Comparison of ENCODE assay signal across 17 cellular contexts in genomic region chr15:69623521-69624513, GRCh38.
DNase-seq lines count a peak whose midpoint lies in the region; ATAC-seq and TF ChIP-seq lines count a peak whose summit lies in the region.
"Had no signal": no experiment of that assay in that cellular context is flagged by ENCODE, and none has a peak within 500 bp of the region (broad histone marks: within the 10 kb centered on the region; RNA-seq: fewer than 3 reads in every experiment).

No MANE protein-coding gene starts in this region.

- POLR2A ChIA-PET in PC-9 (lab: Charles Lee; ENCODE audit: unreplicated experiment) = interaction anchor here (0.6 to 0.7 kb wide), 2 partner anchors 71 to 919 kb away, joined by 3 to 5 read pairs; no protein-coding TSS in a partner anchor

- no peak overlapping the region for H3K4me3 ChIP-seq in PC-9
- H3K4me3 ChIP-seq: body of pancreas, right lobe of liver, SK-N-MC had no signal

- no peaks in the 10 kb centered on the region for H3F3A ChIP-seq in PC-9 (ENCODE audit: insufficient read depth, low read depth)

- H3K27ac ChIP-seq in PC-9 (peak overlapping the region; percentile 9; the same call in 1 of the 2 replicates), epithelial cell of prostate (peak overlapping the region; percentile 16)
- H3K27ac ChIP-seq: body of pancreas, right lobe of liver, SK-N-MC had no signal

- no peaks in the 10 kb centered on the region for H3K36me3 ChIP-seq in PC-9 (ENCODE audit: low read depth)
- H3K36me3 ChIP-seq: right lobe of liver had no signal

- ATAC-seq in stimulated activated naive CD8-positive, alpha-beta T cell treated with anti-CD3 and anti-CD28 coated beads, Interleukin-15, Interleukin-2, amounts not matched to agents 100 U/mL and 50 U/mL, for 24 hours = peak; percentile 78
- ATAC-seq in HG03097 (IDR thresholded peaks at IDR 0.05; ENCODE audit: low FRiP score, unreplicated experiment) = no peak
- ATAC-seq: body of pancreas, HCT116, PC-3, right lobe of liver had no signal

- H3K4me2 ChIP-seq in PC-9 = no peak overlapping the region

- no TSS peak for BruUV-seq in PC-9 (replicated peaks; lab: Mats Ljungman, UMichigan)

- H3K27me3 ChIP-seq in PC-9 (ENCODE audit: insufficient read depth, low read depth) = no peaks in the 10 kb centered on the region
- H3K27me3 ChIP-seq: body of pancreas, right lobe of liver had no signal

- peaks cover 11% of the 10 kb centered on the region for H3K4me1 ChIP-seq in PC-9 (replicated peaks; ENCODE audit: insufficient read depth)
- H3K4me1 ChIP-seq: body of pancreas had no signal

- intact Hi-C loops in PC-9 (cut with micrococcal nuclease; ENCODE audit: unreplicated experiment) = no loop called here

- no peak overlapping the region for H2AFZ ChIP-seq in PC-9

- no peaks in the 10 kb centered on the region for H3K9me3 ChIP-seq in PC-9 (ENCODE audit: insufficient read depth, low read depth)
- H3K9me3 ChIP-seq: body of pancreas, right lobe of liver had no signal

- CTCF ChIA-PET in PC-9 (lab: Charles Lee) = no interaction called here

- no peaks in the 10 kb centered on the region for H3K79me2 ChIP-seq in PC-9 (ENCODE audit: low read depth)

- H3K9me2 ChIP-seq in PC-9 (ENCODE audit: insufficient read depth) = no peaks in the 10 kb centered on the region

- no peaks in the 10 kb centered on the region for H4K20me1 ChIP-seq in PC-9 (ENCODE audit: insufficient read depth)

- peak; percentile 43 for DNase-seq in activated CD8-positive, alpha-beta memory T cell treated with anti-CD3 and anti-CD28 coated beads, Interleukin-2, amount 50 U/mL, for 48 hours
- DNase-seq in activated CD8-positive, alpha-beta memory T cell treated with anti-CD3 and anti-CD28 coated beads, Interleukin-2, amount 50 U/mL, for 4 hours = no peak
- DNase-seq in PC-9 (no peak), epithelial cell of prostate (ENCODE audit: low read depth, low spot score) (no peak), 8988T (no peak)
- DNase-seq in stimulated activated naive CD8-positive, alpha-beta T cell treated with anti-CD3 and anti-CD28 coated beads, Interleukin-15, Interleukin-2, amounts not matched to agents 100 U/mL and 50 U/mL, for 24 hours = no peak
- DNase-seq: activated CD4-positive, alpha-beta T cell treated with anti-CD3 and anti-CD28 coated beads, Interleukin-2, amount 50 U/mL, for 4 hours; body of pancreas; hypothalamus; kidney glomerular epithelial cell; NCI-H1436; nucleus accumbens; PC-3 had no signal

- no peak for TF ChIP-seq CTCF in PC-9 (conservative IDR thresholded peaks at IDR 0.05)
